8 cellular contexts compared by ENCODE assay signal in genomic region chr9:114153761-114154596, GRCh38. TPM values are rescaled to one million over a fixed set of nuclear protein-coding genes. Genes with fewer than 3 reads are reported as not detected.
DNase-seq lines count a peak whose midpoint lies in the region; ATAC-seq and TF ChIP-seq lines count a peak whose summit lies in the region.

No MANE protein-coding gene starts in this region.

- H3K9me3 ChIP-seq in PC-3 (ENCODE audit: low read length) (no peaks in the 10 kb centered on the region), esophagus (ENCODE audit: control insufficient read depth in 2 of 2, insufficient read depth in 1 of 2, low read depth in 1 of 2, low read length in 1 of 2) (no peaks in the 10 kb centered on the region), neuronal stem cell (replicated peaks in 1 of 2; ENCODE audit: control insufficient read depth in 2 of 2, insufficient read depth in 1 of 2, low read depth in 1 of 2, low read length in 2 of 2) (no peaks in the 10 kb centered on the region)

- no peaks in the 10 kb centered on the region for H3K9me2 ChIP-seq in PC-3 (replicated peaks; ENCODE audit: low read length)

- no peak overlapping the region for H3K9ac ChIP-seq in PC-3 (ENCODE audit: low read length)
- peak overlapping the region; percentile 93 for H3K9ac ChIP-seq in neuronal stem cell (ENCODE audit: low read depth, low read length, poor library complexity)

- no peak overlapping the region for H3K27ac ChIP-seq in PC-3 (ENCODE audit: low read length)
- H3K27ac ChIP-seq in esophagus (ENCODE audit: low read depth in 2 of 2, low read length in 1 of 2), result no peak overlapping the region
- no peak overlapping the region for H3K27ac ChIP-seq in neuronal stem cell (replicated peaks; ENCODE audit: low read length)

- intact Hi-C loops in PC-3 (cut with micrococcal nuclease), result loop anchor here (1.0 kb wide), 1 partner anchor 46 kb away; no protein-coding TSS in a partner anchor

- H3K23ac ChIP-seq in neuronal stem cell (ENCODE audit: low read depth, low read length, poor library complexity), result peak overlapping the region; percentile 87

- H3K4ac ChIP-seq in neuronal stem cell (ENCODE audit: low read length), result no peak overlapping the region

- no peak overlapping the region for H2BK120ac ChIP-seq in neuronal stem cell (ENCODE audit: low read depth, low read length)

- peak overlapping the region; percentile 11 for H3K14ac ChIP-seq in neuronal stem cell (ENCODE audit: low read length)

- POLR2A ChIA-PET in PC-3 (lab: Charles Lee; ENCODE audit: unreplicated experiment), result interaction anchor here (0.5 kb wide), 1 partner anchor 1285 kb away, joined by 4 read pairs; no protein-coding TSS in a partner anchor

- H3K4me3 ChIP-seq in PC-3 (ENCODE audit: low read length) (peak overlapping the region; percentile 72), esophagus (ENCODE audit: low read depth in 1 of 2, low read length in 2 of 2) (peak overlapping the region; percentile 9 to 32), neuronal stem cell (ENCODE audit: low read length in 2 of 2) (peak overlapping the region; percentile 24 to 82)

- peak overlapping the region; percentile 75 for H4K91ac ChIP-seq in neuronal stem cell (ENCODE audit: low read depth, low read length, poor library complexity)

- no peaks in the 10 kb centered on the region for H3F3A ChIP-seq in PC-3 (ENCODE audit: low read length, unreplicated experiment)

- H2BK5ac ChIP-seq in neuronal stem cell (ENCODE audit: low read length), result peak overlapping the region; percentile 30

- H3K27me3 ChIP-seq in PC-3 (ENCODE audit: low read length) (no peaks in the 10 kb centered on the region), esophagus (ENCODE audit: control insufficient read depth in 1 of 2, insufficient read depth in 2 of 2, low read length in 2 of 2) (peaks cover 0 to 2% of the 10 kb centered on the region in 2 donors), neuronal stem cell (ENCODE audit: control insufficient read depth in 3 of 3, insufficient read depth in 3 of 3, low read depth in 1 of 3, low read length in 3 of 3) (peaks cover 8 to 54% (median 13%) of the 10 kb centered on the region in 3 experiments)

- BruUV-seq in PC-3 (replicated peaks; lab: Mats Ljungman, UMichigan), result no TSS peak

- ATAC-seq in PC-3, result peak; percentile 61
- ATAC-seq in GM18519 (IDR thresholded peaks at IDR 0.05; ENCODE audit: low FRiP score, unreplicated experiment), result no peak
- no peak for ATAC-seq in GM19324 (IDR thresholded peaks at IDR 0.05; ENCODE audit: low FRiP score, unreplicated experiment)

- H3K79me1 ChIP-seq in neuronal stem cell (ENCODE audit: low read depth, low read length), result no peaks in the 10 kb centered on the region

- peak; percentile 53 for TF ChIP-seq CTCF in PC-3 (conservative IDR thresholded peaks at IDR 0.05; ENCODE audit: low read depth, low read length)

- H3K4me2 ChIP-seq in PC-3 (ENCODE audit: low read length), result peak overlapping the region; percentile 89
- H3K4me2 ChIP-seq in neuronal stem cell (ENCODE audit: insufficient read depth, low read length, poor library complexity, severe bottlenecking), result peak overlapping the region; percentile 96

- H3K18ac ChIP-seq in neuronal stem cell (ENCODE audit: low read length), result peak overlapping the region; percentile 94

- peak overlapping the region; percentile 5 for H2BK12ac ChIP-seq in neuronal stem cell (ENCODE audit: low read length)

- H2AK5ac ChIP-seq in neuronal stem cell (ENCODE audit: low read depth, low read length), result peak overlapping the region; percentile 5

- H2AFZ ChIP-seq in PC-3 (ENCODE audit: low read length) (peak overlapping the region; percentile 71), neuronal stem cell (ENCODE audit: low read length) (peak overlapping the region; percentile 81)

- H3K4me1 ChIP-seq in PC-3 (ENCODE audit: insufficient read depth, low read length), result peaks cover 10% of the 10 kb centered on the region
- H3K4me1 ChIP-seq in esophagus (ENCODE audit: control insufficient read depth in 2 of 2, insufficient read depth in 2 of 2, low read length in 1 of 2), result peaks cover 0 to 30% of the 10 kb centered on the region in 2 donors
- peaks cover 16 to 19% of the 10 kb centered on the region in 2 donors for H3K4me1 ChIP-seq in neuronal stem cell (ENCODE audit: control insufficient read depth in 2 of 2, insufficient read depth in 1 of 2, low read depth in 1 of 2, low read length in 2 of 2)

- peak overlapping the region; percentile 84 for H2BK15ac ChIP-seq in neuronal stem cell (ENCODE audit: low read length)

- peak; percentile 74 for DNase-seq in D341Med (ENCODE audit: low spot score)
- DNase-seq in PC-3, result peak; percentile 44
- DNase-seq in neuronal stem cell (ENCODE audit: low spot score), result peak; percentile 79
- no peak for DNase-seq in NCI-H2081 treated with DMSO at 0.1 percent for 48 hours (lab: John Stamatoyannopoulos, UW)
- no peak for DNase-seq in MV-4-11 (lab: John Stamatoyannopoulos, UW)

- H4K8ac ChIP-seq in neuronal stem cell (ENCODE audit: low read depth, low read length), result no peak overlapping the region

- no peaks in the 10 kb centered on the region for H4K20me1 ChIP-seq in PC-3 (ENCODE audit: low read length)

- H3K36me3 ChIP-seq in PC-3 (ENCODE audit: low read depth, low read length) (no peaks in the 10 kb centered on the region), esophagus (ENCODE audit: control insufficient read depth in 2 of 2, insufficient read depth in 2 of 2, low read length in 1 of 2) (no peaks in the 10 kb centered on the region), neuronal stem cell (replicated peaks in 1 of 2; ENCODE audit: control insufficient read depth in 2 of 2, insufficient read depth in 2 of 2, low read length in 2 of 2) (no peaks in the 10 kb centered on the region)

- WGBS in esophagus, 2 donors, result 2 to 3% methylated on average over 65 to 80 of the region's 80 CpGs
- no CpG with 5 or more reads among the region's 80 CpGs for WGBS in neuronal stem cell (ENCODE audit: extremely low coverage in 2 of 2, insufficient read length in 2 of 2, insufficient replicate concordance in 1 of 2), 2 donors

- H3K79me2 ChIP-seq in PC-3 (ENCODE audit: low read length), result no peaks in the 10 kb centered on the region

- CTCF ChIA-PET in PC-3 (lab: Charles Lee), result interaction anchor here (0.5 to 1.5 kb wide), 3 partner anchors 31 to 140 kb away, joined by 3 to 14 read pairs (median 8); no protein-coding TSS in a partner anchor

RNA-seq across cellular contexts. Expression of gene COL27A1, which starts 1.4 kb away (rescaled TPM):
- total RNA-seq in PC-3 (2014; rRNA removed), result 4.3 and 11.4 TPM in 2 replicates
- 10 to 100 TPM in 1 of 2 donors, 1 to 10 TPM in 1; 7.2 to 32.6 TPM for polyA plus RNA-seq in esophagus
- 11.1 TPM for polyA plus RNA-seq in neuronal stem cell (2013, experiment 1 of 2)
- polyA plus RNA-seq in neuronal stem cell (2013, experiment 2 of 2), result 11.1 TPM

RNA-seq across cellular contexts. Expression of gene KIF12, which starts 54.9 kb away (rescaled TPM):
- 4.4 and 6.3 TPM in 2 replicates for total RNA-seq in PC-3 (2014; rRNA removed)
- under 1 TPM; 0.20 to 0.39 TPM for polyA plus RNA-seq in esophagus
- 0.18 TPM for polyA plus RNA-seq in neuronal stem cell (2013, experiment 1 of 2)
- 0.22 TPM for polyA plus RNA-seq in neuronal stem cell (2013, experiment 2 of 2)

Comparison
In these comparisons a context has a peak if more than half of its experiments do, and no peak if none do; other contexts are left out.
1. DNase-seq: peak in D341Med (single experiment), PC-3 (single experiment) and neuronal stem cell (single experiment); none in NCI-H2081 treated with DMSO at 0.1 percent for 48 hours (single experiment) and MV-4-11 (single experiment).
2. H3K4me3 ChIP-seq: peak in every context shown above with its lines; median percentile 72 in PC-3; 53 in neuronal stem cell; 20 in esophagus.